19 cellular contexts compared by ENCODE assay signal in genomic region chr3:95312650-95313049, GRCh38.
"Had no signal": no experiment of that assay in that cellular context is flagged by ENCODE, and none has a peak within 500 bp of the region (broad histone marks: within the 10 kb centered on the region; RNA-seq: fewer than 3 reads in every experiment).

No MANE protein-coding gene starts in this region.

- H3K27me3 ChIP-seq: hepatocyte, right atrium auricular region, sigmoid colon, stomach, transverse colon had no signal

- H3K36me3 ChIP-seq: right atrium auricular region, sigmoid colon, stomach, thoracic aorta, transverse colon had no signal

- H3K27ac ChIP-seq: dorsolateral prefrontal cortex, hepatocyte, right atrium auricular region, sigmoid colon, stomach, thoracic aorta, transverse colon had no signal

- H3K9me3 ChIP-seq: right atrium auricular region, sigmoid colon, thoracic aorta, transverse colon had no signal

- H3K4me1 ChIP-seq: right atrium auricular region, stomach, transverse colon had no signal

- DNase-seq: cortex of kidney; dorsolateral prefrontal cortex; effector CD8-positive, alpha-beta T cell; foreskin melanocyte; head of caudate nucleus; mammary epithelial cell; naive thymus-derived CD8-positive, alpha-beta T cell; posterior cingulate gyrus; sigmoid colon; small intestine; stimulated activated CD4-positive, alpha-beta T cell treated with anti-CD3 and anti-CD28 coated beads, Interleukin-12 subunit alpha, Interleukin-12 subunit beta, amount 100 ng/mL, for 4 hours; stimulated activated naive CD4-positive, alpha-beta T cell; stomach; substantia nigra; transverse colon had no signal

- H3K4me3 ChIP-seq: dorsolateral prefrontal cortex, hepatocyte, right atrium auricular region, sigmoid colon, stomach, thoracic aorta, transverse colon had no signal

- ATAC-seq: left lobe of liver; naive thymus-derived CD8-positive, alpha-beta T cell had no signal
